Comparison of ENCODE assay signal across 8 cellular contexts in genomic region chr12:100826323-100826722, GRCh38. TPM values are rescaled to one million over a fixed set of nuclear protein-coding genes. Genes with fewer than 3 reads are reported as not detected.
DNase-seq lines count a peak whose midpoint lies in the region; ATAC-seq, FAIRE-seq and TF ChIP-seq lines count a peak whose summit lies in the region.

No MANE protein-coding gene starts in this region.

- H3K27me3 Mint-ChIP-seq in activated CD4-positive, alpha-beta memory T cell treated with anti-CD3 and anti-CD28 coated beads, Interleukin-2, amount 10 ng/mL, durations not matched to agents 7 days and 5 days = no peaks in the 10 kb centered on the region

- CTCF ChIA-PET in activated CD4-positive, alpha-beta memory T cell treated with anti-CD3 and anti-CD28 coated beads, Interleukin-2, amount 10 ng/mL, durations not matched to agents 7 days and 5 days (lab: Charles Lee) = no interaction called here

- no peak overlapping the region for H3K27ac Mint-ChIP-seq in activated CD4-positive, alpha-beta memory T cell treated with anti-CD3 and anti-CD28 coated beads, Interleukin-2, amount 10 ng/mL, durations not matched to agents 7 days and 5 days

- no peaks in the 10 kb centered on the region for H3K9me3 Mint-ChIP-seq in activated CD4-positive, alpha-beta memory T cell treated with anti-CD3 and anti-CD28 coated beads, Interleukin-2, amount 10 ng/mL, durations not matched to agents 7 days and 5 days

- no peak overlapping the region for H3K4me3 Mint-ChIP-seq in activated CD4-positive, alpha-beta memory T cell treated with anti-CD3 and anti-CD28 coated beads, Interleukin-2, amount 10 ng/mL, durations not matched to agents 7 days and 5 days

- no peak for ATAC-seq in HG03342 (IDR thresholded peaks at IDR 0.05; ENCODE audit: unreplicated experiment)

- no peak for FAIRE-seq in D721Med (lab: Jason Lieb, UNC)

- H3K36me3 Mint-ChIP-seq in activated CD4-positive, alpha-beta memory T cell treated with anti-CD3 and anti-CD28 coated beads, Interleukin-2, amount 10 ng/mL, durations not matched to agents 7 days and 5 days (ENCODE audit: low read depth) = no peaks in the 10 kb centered on the region

- no peaks in the 10 kb centered on the region for H3K27me3 ChIP-seq in left ventricle myocardium inferior (ENCODE audit: low read depth)
- no peaks in the 10 kb centered on the region for H3K27me3 ChIP-seq in right atrium auricular region
- no peaks in the 10 kb centered on the region for H3K27me3 ChIP-seq in BE2C

- no peaks in the 10 kb centered on the region for H3K36me3 ChIP-seq in left ventricle myocardium inferior
- H3K36me3 ChIP-seq in right atrium auricular region = no peaks in the 10 kb centered on the region
- H3K36me3 ChIP-seq in BE2C = no peaks in the 10 kb centered on the region

- TF ChIP-seq CTCF in left ventricle myocardium inferior (IDR thresholded peaks at IDR 0.05; ENCODE audit: borderline replicate concordance) (no peak), right atrium auricular region (IDR thresholded peaks at IDR 0.05) (no peak), D721Med (IDR thresholded peaks at IDR 0.05; ENCODE audit: insufficient read depth, missing control alignments) (no peak), BE2C (IDR thresholded peaks at IDR 0.05; ENCODE audit: low read depth, low read length) (no peak)

- intact Hi-C loops in left ventricle myocardium inferior (cut with micrococcal nuclease) = no loop called here

- H3K4me3 ChIP-seq in left ventricle myocardium inferior (no peak overlapping the region), right atrium auricular region (no peak overlapping the region), BE2C (ENCODE audit: low read depth, low read length) (no peak overlapping the region)

- no peaks in the 10 kb centered on the region for H3K9me3 ChIP-seq in left ventricle myocardium inferior (replicated peaks)
- no peaks in the 10 kb centered on the region for H3K9me3 ChIP-seq in right atrium auricular region
- H3K9me3 ChIP-seq in BE2C = no peaks in the 10 kb centered on the region

- H3K4me1 ChIP-seq in left ventricle myocardium inferior (no peaks in the 10 kb centered on the region), right atrium auricular region (no peaks in the 10 kb centered on the region), BE2C (no peaks in the 10 kb centered on the region)

- H3K4me1 Mint-ChIP-seq in activated CD4-positive, alpha-beta memory T cell treated with anti-CD3 and anti-CD28 coated beads, Interleukin-2, amount 10 ng/mL, durations not matched to agents 7 days and 5 days = no peaks in the 10 kb centered on the region

- H3K27ac ChIP-seq in left ventricle myocardium inferior (replicated peaks) (no peak overlapping the region), right atrium auricular region (no peak overlapping the region)

- DNase-seq in left ventricle myocardium inferior = peak; percentile 15
- no peak for DNase-seq in right atrium auricular region (ENCODE audit: low spot score)
- DNase-seq in activated CD4-positive, alpha-beta memory T cell treated with anti-CD3 and anti-CD28 coated beads, Interleukin-2, amount 10 ng/mL, durations not matched to agents 7 days and 5 days = peak; percentile 29
- peak; percentile 57 for DNase-seq in iris pigment epithelial cell (ENCODE audit: low read depth)
- DNase-seq in ureter (ENCODE audit: low spot score) = peak; percentile 45
- no peak for DNase-seq in D721Med (ENCODE audit: insufficient read length, low spot score)
- no peak for DNase-seq in BE2C

- POLR2A ChIA-PET in activated CD4-positive, alpha-beta memory T cell treated with anti-CD3 and anti-CD28 coated beads, Interleukin-2, amount 10 ng/mL, durations not matched to agents 7 days and 5 days (lab: Charles Lee) = no interaction called here

RNA-seq across cellular contexts. Expression of gene ANO4, which starts 31.7 kb away (rescaled TPM):
- total RNA-seq in left ventricle myocardium inferior = not detected
- total RNA-seq in right atrium auricular region = under 1 TPM in 1 of 2 donors, not detected in 1; 0.47 TPM
- not detected for total RNA-seq in activated CD4-positive, alpha-beta memory T cell treated with anti-CD3 and anti-CD28 coated beads, Interleukin-2, amount 10 ng/mL, durations not matched to agents 7 days and 5 days
- 4.1 TPM for total RNA-seq in ureter
- 18.0 TPM for polyA plus RNA-seq in BE2C (2012; ENCODE audit: insufficient read depth, insufficient read length, low read depth)

Comparison
In these comparisons a context has a peak if more than half of its experiments do, and no peak if none do; other contexts are left out.
1. DNase-seq: peak in left ventricle myocardium inferior (single experiment), activated CD4-positive, alpha-beta memory T cell treated with anti-CD3 and anti-CD28 coated beads, Interleukin-2, amount 10 ng/mL, durations not matched to agents 7 days and 5 days (single experiment), iris pigment epithelial cell (single experiment) and ureter (single experiment); none in right atrium auricular region (single experiment), D721Med (single experiment) and BE2C (single experiment).